ENCODE assay signal across 20 cellular contexts in the genomic region with DNA sequence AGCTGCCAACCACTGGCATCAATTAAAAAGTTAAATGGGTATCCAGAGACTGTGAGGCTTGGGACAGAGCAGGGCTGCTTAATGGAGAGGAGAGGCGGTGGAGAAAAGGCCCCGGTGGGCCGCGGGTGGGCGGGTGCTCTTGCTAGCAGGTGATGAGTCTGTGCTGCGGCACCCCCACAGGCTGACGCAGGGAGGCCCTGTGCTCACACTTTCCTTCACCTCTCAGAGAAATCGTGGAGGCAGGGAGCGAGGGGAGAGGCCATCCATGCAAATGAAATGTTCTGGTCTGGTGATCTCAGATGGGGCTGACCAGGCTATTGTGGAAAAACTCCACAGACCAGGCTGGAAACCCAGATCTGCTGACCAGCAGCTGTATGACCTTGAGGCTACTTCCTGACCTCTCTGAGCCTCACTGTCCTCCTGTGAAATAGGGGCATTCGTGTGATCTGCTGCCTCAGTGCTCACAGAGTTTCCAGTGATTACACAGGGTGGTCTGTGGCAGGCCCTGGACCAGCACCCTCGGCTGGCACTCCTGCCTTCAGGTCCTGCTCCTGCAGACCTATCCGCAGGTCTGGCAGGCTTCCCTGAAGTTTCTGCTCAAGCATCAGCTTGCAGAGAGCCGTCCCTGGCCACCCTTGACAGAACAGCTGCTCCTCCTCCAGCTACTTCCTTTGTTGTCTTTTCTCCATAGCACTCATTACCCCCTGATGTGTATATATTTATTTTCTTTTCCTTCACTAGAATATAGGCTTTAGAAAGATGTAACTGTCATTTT.
DNase-seq lines count a peak whose midpoint lies in the region; TF ChIP-seq lines count a peak whose summit lies in the region.
"Had no signal": no experiment of that assay in that cellular context is flagged by ENCODE, and none has a peak within 500 bp of the region (broad histone marks: within the 10 kb centered on the region; RNA-seq: fewer than 3 reads in every experiment).

No MANE protein-coding gene starts in this region.

- no peak overlapping the region for H2BK12ac ChIP-seq in neuronal stem cell (ENCODE audit: low read length)

- no peak overlapping the region for H3K9ac ChIP-seq in neuronal stem cell (ENCODE audit: low read depth, low read length, poor library complexity)

- H3K4ac ChIP-seq in neuronal stem cell (ENCODE audit: low read length), result no peak overlapping the region

- no peak overlapping the region for H2BK120ac ChIP-seq in neuronal stem cell (ENCODE audit: low read depth, low read length)

- H3K4me1 ChIP-seq in neuronal stem cell (ENCODE audit: control insufficient read depth in 2 of 2, insufficient read depth in 1 of 2, low read depth in 1 of 2, low read length in 2 of 2), result peaks cover 2 to 17% of the 10 kb centered on the region in 2 donors
- H3K4me1 ChIP-seq: body of pancreas, esophagus muscularis mucosa, upper lobe of left lung had no signal

- H3K79me1 ChIP-seq in neuronal stem cell (ENCODE audit: low read depth, low read length), result no peaks in the 10 kb centered on the region

- H2AK5ac ChIP-seq in neuronal stem cell (ENCODE audit: low read depth, low read length), result no peak overlapping the region

- no peak overlapping the region for H4K91ac ChIP-seq in neuronal stem cell (ENCODE audit: low read depth, low read length, poor library complexity)

- no peaks in the 10 kb centered on the region for H3K9me3 ChIP-seq in neuronal stem cell (replicated peaks in 1 of 2; ENCODE audit: control insufficient read depth in 2 of 2, insufficient read depth in 1 of 2, low read depth in 1 of 2, low read length in 2 of 2)
- H3K9me3 ChIP-seq: body of pancreas, esophagus muscularis mucosa, right lobe of liver, upper lobe of left lung had no signal

- DNase-seq in DMS53 (lab: John Stamatoyannopoulos, UW), result peak; percentile 42
- no peak for DNase-seq in DMS53 treated with DMSO at 0.1 percent for 48 hours (lab: John Stamatoyannopoulos, UW; ENCODE audit: unreplicated experiment)
- peak; percentile 58 for DNase-seq in NCI-H2029 treated with DMSO at 0.1 percent for 48 hours (lab: John Stamatoyannopoulos, UW)
- peak; percentile 27 for DNase-seq in epithelial cell of esophagus (ENCODE audit: low read depth)
- DNase-seq in neuronal stem cell (ENCODE audit: low spot score), result no peak
- no peak for DNase-seq in SW 1271 (lab: John Stamatoyannopoulos, UW)
- DNase-seq in pons (ENCODE audit: low spot score), result no peak
- DNase-seq in H4 (ENCODE audit: low spot score), result no peak
- DNase-seq: activated CD4-positive, alpha-beta T cell treated with anti-CD3 and anti-CD28 coated beads, Interleukin-2, amount 50 U/mL, for 48 hours; activated CD8-positive, alpha-beta memory T cell treated with anti-CD3 and anti-CD28 coated beads, Interleukin-2, amount 50 U/mL, for 48 hours; body of pancreas; effector CD4-positive, alpha-beta T cell; islet precursor cell; mammary epithelial cell; NCI-H146; NCI-H446; occipital lobe; right lobe of liver had no signal

- H3K36me3 ChIP-seq in neuronal stem cell (replicated peaks in 1 of 2; ENCODE audit: control insufficient read depth in 2 of 2, insufficient read depth in 2 of 2, low read length in 2 of 2), result no peaks in the 10 kb centered on the region
- H3K36me3 ChIP-seq: esophagus muscularis mucosa, right lobe of liver, upper lobe of left lung had no signal

- no peak overlapping the region for H2BK15ac ChIP-seq in neuronal stem cell (ENCODE audit: low read length)

- no peak overlapping the region for H4K8ac ChIP-seq in neuronal stem cell (ENCODE audit: low read depth, low read length)

- H3K23ac ChIP-seq in neuronal stem cell (ENCODE audit: low read depth, low read length, poor library complexity), result no peak overlapping the region

- H3K14ac ChIP-seq in neuronal stem cell (ENCODE audit: low read length), result no peak overlapping the region

- H3K18ac ChIP-seq in neuronal stem cell (ENCODE audit: low read length), result peak overlapping the region; percentile 23

- H2BK5ac ChIP-seq in neuronal stem cell (ENCODE audit: low read length), result no peak overlapping the region

- peak overlapping the region; percentile 21 for H2AFZ ChIP-seq in neuronal stem cell (ENCODE audit: low read length)

- no CpG with 5 or more reads among the region's 13 CpGs for WGBS in neuronal stem cell (ENCODE audit: extremely low coverage in 2 of 2, insufficient read length in 2 of 2, insufficient replicate concordance in 1 of 2), 2 donors

- no peak overlapping the region for H3K4me3 ChIP-seq in epithelial cell of esophagus (ENCODE audit: low read length)
- no peak overlapping the region for H3K4me3 ChIP-seq in neuronal stem cell (ENCODE audit: low read length in 2 of 2)
- H3K4me3 ChIP-seq: body of pancreas, esophagus muscularis mucosa, right lobe of liver, upper lobe of left lung had no signal

- TF ChIP-seq CTCF in epithelial cell of esophagus (IDR thresholded peaks at IDR 0.05; ENCODE audit: insufficient read depth, low read depth, low read length, missing control alignments), result no peak

- H3K27ac ChIP-seq in neuronal stem cell (replicated peaks; ENCODE audit: low read length), result no peak overlapping the region
- H3K27ac ChIP-seq: body of pancreas, esophagus muscularis mucosa, right lobe of liver, upper lobe of left lung had no signal

- H3K4me2 ChIP-seq in neuronal stem cell (ENCODE audit: insufficient read depth, low read length, poor library complexity, severe bottlenecking), result no peak overlapping the region

- H3K27me3 ChIP-seq in neuronal stem cell (ENCODE audit: control insufficient read depth in 3 of 3, insufficient read depth in 3 of 3, low read depth in 1 of 3, low read length in 3 of 3), result peaks cover 0 to 17% (median 0%) of the 10 kb centered on the region in 3 experiments
- H3K27me3 ChIP-seq: body of pancreas, right lobe of liver, upper lobe of left lung had no signal

Comparison
In these comparisons a context has a peak if more than half of its experiments do, and no peak if none do; other contexts are left out.
1. DNase-seq: peak in DMS53 (single experiment), NCI-H2029 treated with DMSO at 0.1 percent for 48 hours (single experiment) and epithelial cell of esophagus (single experiment); none in DMS53 treated with DMSO at 0.1 percent for 48 hours (single experiment), neuronal stem cell (single experiment), SW 1271 (0 of 2), pons (single experiment) and H4 (single experiment).